ENCODE assay signal across 8 cellular contexts in genomic region chr16:68995011-68995504, GRCh38.
DNase-seq lines count a peak whose midpoint lies in the region; ATAC-seq, FAIRE-seq and TF ChIP-seq lines count a peak whose summit lies in the region.

No MANE protein-coding gene starts in this region.

- DNase-seq in ELR (ENCODE audit: low read depth) (peak; percentile 80), MM.1S (no peak), bronchial epithelial cell (ENCODE audit: low read depth) (peak; percentile 100), mucosa of descending colon (peak in 1 of 3 donors; percentile 9), NCI-H1105 treated with DMSO at 0.1 percent for 48 hours (lab: John Stamatoyannopoulos, UW) (no peak), DMS114 treated with DMSO at 0.1 percent for 48 hours (lab: John Stamatoyannopoulos, UW; ENCODE audit: unreplicated experiment) (no peak), NCI-H446 treated with DMSO at 0.1 percent for 48 hours (lab: John Stamatoyannopoulos, UW) (no peak)

- peak; percentile 94 for FAIRE-seq in bronchial epithelial cell (lab: Jason Lieb, UNC)

- H3K9me3 ChIP-seq in MM.1S (replicated peaks; ENCODE audit: insufficient read depth, low read length) (no peaks in the 10 kb centered on the region), mucosa of descending colon (no peaks in the 10 kb centered on the region)

- H3K27me3 ChIP-seq in MM.1S (replicated peaks; ENCODE audit: insufficient read depth, low read length): no peaks in the 10 kb centered on the region
- H3K27me3 ChIP-seq in bronchial epithelial cell (ENCODE audit: control insufficient read depth, insufficient read depth, low read length): no peaks in the 10 kb centered on the region

- H3K4me1 ChIP-seq in MM.1S (ENCODE audit: low read length): no peaks in the 10 kb centered on the region
- peaks cover 7% of the 10 kb centered on the region for H3K4me1 ChIP-seq in mucosa of descending colon (ENCODE audit: low read depth)

- no peaks in the 10 kb centered on the region for H4K20me1 ChIP-seq in MM.1S (ENCODE audit: insufficient read depth, low read length)

- H3K4me2 ChIP-seq in MM.1S (ENCODE audit: low read depth, low read length): no peak overlapping the region

- intact Hi-C loops in mucosa of descending colon (cut with DNase I, micrococcal nuclease): no loop called here

- no peaks in the 10 kb centered on the region for H3K79me2 ChIP-seq in MM.1S (ENCODE audit: low read length)

- H3K4me3 ChIP-seq in MM.1S (ENCODE audit: low read length): no peak overlapping the region
- H3K4me3 ChIP-seq in bronchial epithelial cell (ENCODE audit: low read depth, low read length): no peak overlapping the region
- no peak overlapping the region for H3K4me3 ChIP-seq in mucosa of descending colon

- TF ChIP-seq CTCF in MM.1S (IDR thresholded peaks at IDR 0.05; ENCODE audit: low read length) (peak; percentile 11; the same call in 1 of the 2 replicates), bronchial epithelial cell (IDR thresholded peaks at IDR 0.05; ENCODE audit: insufficient read depth, low read length, severe bottlenecking) (peak; percentile 52), mucosa of descending colon (IDR thresholded peaks at IDR 0.05) (no peak)

- ATAC-seq in mucosa of descending colon: peak; percentile 79
- no peak for ATAC-seq in HG03439 (IDR thresholded peaks at IDR 0.05; ENCODE audit: unreplicated experiment)

- no peaks in the 10 kb centered on the region for H3F3A ChIP-seq in MM.1S (ENCODE audit: insufficient read depth, low read length)

- no peaks in the 10 kb centered on the region for H3K9me2 ChIP-seq in MM.1S (replicated peaks; ENCODE audit: insufficient read depth, low read length)

- H3K27ac ChIP-seq in MM.1S (ENCODE audit: low read length): no peak overlapping the region

- H3K36me3 ChIP-seq in MM.1S (replicated peaks; ENCODE audit: insufficient read depth, low read length) (no peaks in the 10 kb centered on the region), bronchial epithelial cell (ENCODE audit: control insufficient read depth, insufficient read depth, low read length) (no peaks in the 10 kb centered on the region), mucosa of descending colon (ENCODE audit: low read depth) (no peaks in the 10 kb centered on the region)

- no peak overlapping the region for H3K9ac ChIP-seq in MM.1S (ENCODE audit: low read length)

- H2AFZ ChIP-seq in MM.1S (ENCODE audit: low read length): no peak overlapping the region

Comparison
In these comparisons a context has a peak if more than half of its experiments do, and no peak if none do; other contexts are left out.
1. DNase-seq: peak in ELR (single experiment) and bronchial epithelial cell (single experiment); none in MM.1S (single experiment), NCI-H1105 treated with DMSO at 0.1 percent for 48 hours (single experiment), DMS114 treated with DMSO at 0.1 percent for 48 hours (single experiment) and NCI-H446 treated with DMSO at 0.1 percent for 48 hours (single experiment).